ENCODE assay signal across 20 cellular contexts in genomic region chr3:61893840-61894566, GRCh38.
DNase-seq lines count a peak whose midpoint lies in the region; ATAC-seq and TF ChIP-seq lines count a peak whose summit lies in the region.
"Had no signal": no experiment of that assay in that cellular context is flagged by ENCODE, and none has a peak within 500 bp of the region (broad histone marks: within the 10 kb centered on the region; RNA-seq: fewer than 3 reads in every experiment).

No MANE protein-coding gene starts in this region.

- H3K9me2 ChIP-seq in MM.1S (replicated peaks; ENCODE audit: insufficient read depth, low read length): no peaks in the 10 kb centered on the region

- DNase-seq in DMS 273 treated with DMSO at 0.1 percent for 48 hours (lab: John Stamatoyannopoulos, UW) (peak; percentile 53), MM.1S (no peak), adrenal gland (peak in 4 of 7 donors; percentile 22 to 55 (median 40)), mesenchymal stem cell (no peak), substantia nigra (lab: John Stamatoyannopoulos, UW) (no peak), NCI-H1694 treated with DMSO at 0.1 percent for 48 hours (lab: John Stamatoyannopoulos, UW) (no peak)
- DNase-seq: activated CD8-positive, alpha-beta T cell treated with anti-CD3 and anti-CD28 coated beads, Interleukin-2, amount 10 ng/mL, durations not matched to agents 7 days and 5 days; activated naive CD4-positive, alpha-beta T cell treated with anti-CD3 and anti-CD28 coated beads, Interleukin-2, amount 10 ng/mL, durations not matched to agents 7 days and 5 days; amniotic stem cell; CD8-positive, alpha-beta memory T cell; effector CD8-positive, alpha-beta T cell; head of caudate nucleus; midbrain; naive B cell; NCI-H1092; occipital lobe; SHP77 treated with DMSO at 0.1 percent for 48 hours had no signal

- no peak overlapping the region for H3K18ac ChIP-seq in mesenchymal stem cell (ENCODE audit: low read depth in 1 of 2, low read length in 2 of 2)

- peaks cover 25% of the 10 kb centered on the region for H3K4me1 ChIP-seq in MM.1S (ENCODE audit: low read length)
- peaks cover 22 to 25% of the 10 kb centered on the region in 2 donors for H3K4me1 ChIP-seq in adrenal gland (replicated peaks in 1 of 2)
- peaks cover 9% of the 10 kb centered on the region for H3K4me1 ChIP-seq in mesenchymal stem cell (ENCODE audit: control insufficient read depth, insufficient read depth, low read depth, low read length)

- H3K4ac ChIP-seq in mesenchymal stem cell (ENCODE audit: low read depth in 1 of 2, low read length in 2 of 2): no peak overlapping the region

- H3K79me1 ChIP-seq in mesenchymal stem cell (replicated peaks; ENCODE audit: low read length, poor library complexity, severe bottlenecking): peaks cover 12% of the 10 kb centered on the region

- H3K27me3 ChIP-seq in MM.1S (replicated peaks; ENCODE audit: insufficient read depth, low read length) (no peaks in the 10 kb centered on the region), adrenal gland (no peaks in the 10 kb centered on the region), mesenchymal stem cell (ENCODE audit: control insufficient read depth in 1 of 2, insufficient read depth in 1 of 2, low read length in 2 of 2) (no peaks in the 10 kb centered on the region)

- H4K91ac ChIP-seq in mesenchymal stem cell (ENCODE audit: low read length): no peak overlapping the region

- H2BK120ac ChIP-seq in mesenchymal stem cell (ENCODE audit: low read depth, low read length): no peak overlapping the region

- TF ChIP-seq POLR2A in adrenal gland (IDR thresholded peaks at IDR 0.05): no peak

- H3K36me3 ChIP-seq in MM.1S (replicated peaks; ENCODE audit: insufficient read depth, low read length) (no peaks in the 10 kb centered on the region), adrenal gland (replicated peaks in 1 of 2) (no peaks in the 10 kb centered on the region), mesenchymal stem cell (ENCODE audit: control insufficient read depth in 1 of 2, insufficient read depth in 2 of 2, low read depth in 1 of 2, low read length in 2 of 2) (no peaks in the 10 kb centered on the region)

- TF ChIP-seq CTCF in MM.1S (IDR thresholded peaks at IDR 0.05; ENCODE audit: low read length) (no peak), adrenal gland (IDR thresholded peaks at IDR 0.05) (no peak)

- H3K79me2 ChIP-seq in MM.1S (ENCODE audit: low read length): peaks cover 11% of the 10 kb centered on the region; the same call in 1 of the 2 replicates

- H3F3A ChIP-seq in MM.1S (ENCODE audit: insufficient read depth, low read length): peaks cover 17% of the 10 kb centered on the region

- H3K27ac ChIP-seq in MM.1S (ENCODE audit: low read length): peak overlapping the region; percentile 67; the same call in 1 of the 2 replicates
- peak overlapping the region in 3 of 5 donors; percentile 43 to 60 (median 56) for H3K27ac ChIP-seq in adrenal gland
- H3K27ac ChIP-seq in mesenchymal stem cell (ENCODE audit: low read length, poor library complexity, severe bottlenecking): no peak overlapping the region
- no peak overlapping the region for H3K27ac ChIP-seq in substantia nigra (ENCODE audit: low read depth, low read length, poor library complexity, severe bottlenecking)

- no peak overlapping the region for H3K4me3 ChIP-seq in MM.1S (ENCODE audit: low read length)
- no peak overlapping the region for H3K4me3 ChIP-seq in adrenal gland
- H3K4me3 ChIP-seq in mesenchymal stem cell (ENCODE audit: insufficient read depth in 1 of 2, low read depth in 1 of 2, low read length in 2 of 2): no peak overlapping the region

- no peak overlapping the region for H3K9ac ChIP-seq in MM.1S (ENCODE audit: low read length)
- H3K9ac ChIP-seq in mesenchymal stem cell (ENCODE audit: low read length): no peak overlapping the region

- H2BK5ac ChIP-seq in mesenchymal stem cell (ENCODE audit: low read depth, low read length, poor library complexity, severe bottlenecking): no peak overlapping the region

- no peak for ATAC-seq in GM18517 (IDR thresholded peaks at IDR 0.05; ENCODE audit: unreplicated experiment)
- ATAC-seq in HG02798 (IDR thresholded peaks at IDR 0.05; ENCODE audit: poor library complexity, unreplicated experiment): no peak
- ATAC-seq: Panc1 had no signal

- H4K8ac ChIP-seq in mesenchymal stem cell (ENCODE audit: low read length): no peak overlapping the region

- H2BK12ac ChIP-seq in mesenchymal stem cell (ENCODE audit: low read length in 2 of 2): no peak overlapping the region

- H4K20me1 ChIP-seq in MM.1S (ENCODE audit: insufficient read depth, low read length): no peaks in the 10 kb centered on the region

- intact Hi-C loops in adrenal gland (cut with DNase I): no loop called here

- no peak overlapping the region for H3K14ac ChIP-seq in mesenchymal stem cell (ENCODE audit: low read length in 2 of 2)

- no peak overlapping the region for H3K4me2 ChIP-seq in MM.1S (ENCODE audit: low read depth, low read length)
- H3K4me2 ChIP-seq in mesenchymal stem cell (ENCODE audit: low read length, poor library complexity, severe bottlenecking): no peak overlapping the region

- H3K9me3 ChIP-seq in MM.1S (replicated peaks; ENCODE audit: insufficient read depth, low read length) (no peaks in the 10 kb centered on the region), adrenal gland (replicated peaks in 1 of 3) (no peaks in the 10 kb centered on the region), mesenchymal stem cell (ENCODE audit: control insufficient read depth, low read length) (no peaks in the 10 kb centered on the region)

- 45 to 52% (median 46%) methylated on average over 3 to 5 of the region's 5 CpGs for WGBS in adrenal gland, 4 donors
- WGBS in mesenchymal stem cell: 94% methylated on average over 5 of the region's 5 CpGs

- H3K23ac ChIP-seq in mesenchymal stem cell (ENCODE audit: low read length in 2 of 2): no peak overlapping the region

- peak overlapping the region; percentile 75 for H2AK5ac ChIP-seq in mesenchymal stem cell (ENCODE audit: low read length, severe bottlenecking)

- H2AFZ ChIP-seq in MM.1S (ENCODE audit: low read length): no peak overlapping the region
- H2AFZ ChIP-seq in mesenchymal stem cell (ENCODE audit: low read depth, low read length): no peak overlapping the region

- no peak overlapping the region for H2BK15ac ChIP-seq in mesenchymal stem cell (ENCODE audit: low read depth, poor library complexity, severe bottlenecking)

Comparison
In these comparisons a context has a peak if more than half of its experiments do, and no peak if none do; other contexts are left out.
1. DNase-seq: peak in DMS 273 treated with DMSO at 0.1 percent for 48 hours (single experiment) and adrenal gland (4 of 7); none in MM.1S (single experiment), mesenchymal stem cell (single experiment), substantia nigra (0 of 49) and NCI-H1694 treated with DMSO at 0.1 percent for 48 hours (single experiment).
2. H3K27ac ChIP-seq: peak in MM.1S (single experiment) and adrenal gland (3 of 5); none in mesenchymal stem cell (single experiment) and substantia nigra (single experiment).